Comparison of ENCODE assay signal across 8 cellular contexts in the genomic region with DNA sequence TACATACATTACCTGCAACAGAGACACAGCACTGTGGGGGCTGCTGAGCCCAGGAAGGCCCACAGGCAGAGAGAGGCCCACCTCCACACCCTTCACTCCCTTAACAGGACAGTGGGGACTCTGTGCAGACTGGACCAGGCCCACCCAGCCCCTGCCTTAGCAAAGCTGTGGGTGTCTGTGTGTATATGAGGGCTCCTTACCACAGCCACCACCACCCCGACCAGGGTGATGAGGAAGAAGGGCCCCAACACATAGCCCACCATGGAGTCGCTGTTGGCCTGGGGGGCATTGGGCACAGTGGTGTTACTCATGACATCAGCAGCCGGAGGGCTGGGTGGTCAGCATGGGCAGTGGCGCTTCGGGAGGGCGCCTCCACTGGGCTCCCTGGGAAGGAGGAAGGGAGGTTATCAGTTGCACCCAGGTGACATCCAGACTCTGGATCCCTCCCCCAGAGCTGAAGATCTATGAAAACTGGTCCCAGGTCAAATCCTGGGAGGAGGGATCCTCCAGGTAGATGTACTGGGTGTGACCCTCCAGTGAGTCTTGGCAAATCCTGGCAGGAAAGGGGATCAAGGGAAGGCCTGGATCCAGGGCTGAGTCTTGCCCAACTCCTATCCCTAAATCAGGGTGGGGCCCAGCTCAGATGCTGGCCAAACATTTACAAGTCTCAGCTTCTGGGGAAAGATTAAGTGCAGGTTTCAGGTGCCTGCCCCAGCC. TPM values are rescaled to one million over a fixed set of nuclear protein-coding genes. Genes with fewer than 3 reads are reported as not detected.
DNase-seq lines count a peak whose midpoint lies in the region.

No MANE protein-coding gene starts in this region.

- H3K9me3 Mint-ChIP-seq in activated CD4-positive, alpha-beta T cell treated with anti-CD3 and anti-CD28 coated beads, Interleukin-2, amount 10 ng/mL, durations not matched to agents 7 days and 5 days: no peaks in the 10 kb centered on the region
- no peaks in the 10 kb centered on the region for H3K9me3 Mint-ChIP-seq in activated CD4-positive, alpha-beta memory T cell treated with anti-CD3 and anti-CD28 coated beads for 36 hours

- H3K36me3 ChIP-seq in iPS-15b (ENCODE audit: control insufficient read depth, insufficient read depth, low read length): peaks cover 24% of the 10 kb centered on the region

- peak overlapping the region; percentile 83 for H3K4me3 ChIP-seq in iPS-15b (ENCODE audit: low read depth, low read length)

- peaks cover 3% of the 10 kb centered on the region for H3K27me3 Mint-ChIP-seq in activated CD4-positive, alpha-beta T cell treated with anti-CD3 and anti-CD28 coated beads, Interleukin-2, amount 10 ng/mL, durations not matched to agents 7 days and 5 days
- H3K27me3 Mint-ChIP-seq in activated CD4-positive, alpha-beta memory T cell treated with anti-CD3 and anti-CD28 coated beads for 36 hours: no peaks in the 10 kb centered on the region

- H3K27ac ChIP-seq in substantia nigra (ENCODE audit: low read depth, low read length, poor library complexity, severe bottlenecking): peak overlapping the region; percentile 97

- peaks cover 6% of the 10 kb centered on the region for H3K4me1 ChIP-seq in iPS-15b (ENCODE audit: control insufficient read depth, insufficient read depth, low read length)

- peak overlapping the region; percentile 96 for H3K4me3 Mint-ChIP-seq in activated CD4-positive, alpha-beta T cell treated with anti-CD3 and anti-CD28 coated beads, Interleukin-2, amount 10 ng/mL, durations not matched to agents 7 days and 5 days
- peak overlapping the region; percentile 92 for H3K4me3 Mint-ChIP-seq in activated CD4-positive, alpha-beta memory T cell treated with anti-CD3 and anti-CD28 coated beads for 36 hours

- no peak for DNase-seq in activated CD4-positive, alpha-beta T cell treated with anti-CD3 and anti-CD28 coated beads, Interleukin-2, amount 10 ng/mL, durations not matched to agents 7 days and 5 days
- DNase-seq in activated CD4-positive, alpha-beta T cell treated with anti-CD3 and anti-CD28 coated beads, Interleukin-2, amount 50 U/mL, for 1 hour: no peak
- DNase-seq in activated CD4-positive, alpha-beta memory T cell treated with anti-CD3 and anti-CD28 coated beads for 36 hours: no peak
- DNase-seq in substantia nigra (lab: John Stamatoyannopoulos, UW): no peak
- DNase-seq in NCI-H446 (lab: John Stamatoyannopoulos, UW): no peak
- DNase-seq in SK-N-DZ (ENCODE audit: low spot score): no peak
- no peak for DNase-seq in NCI-H1436 treated with DMSO at 0.1 percent for 48 hours (lab: John Stamatoyannopoulos, UW)

- intact Hi-C loops in activated CD4-positive, alpha-beta memory T cell treated with anti-CD3 and anti-CD28 coated beads for 36 hours (cut with micrococcal nuclease): loop anchor here (2.0 to 5.0 kb wide), 2 partner anchors 23 to 65 kb away; no protein-coding TSS in a partner anchor

- peaks cover 59% of the 10 kb centered on the region for H3K4me1 Mint-ChIP-seq in activated CD4-positive, alpha-beta T cell treated with anti-CD3 and anti-CD28 coated beads, Interleukin-2, amount 10 ng/mL, durations not matched to agents 7 days and 5 days
- peaks cover 63% of the 10 kb centered on the region for H3K4me1 Mint-ChIP-seq in activated CD4-positive, alpha-beta memory T cell treated with anti-CD3 and anti-CD28 coated beads for 36 hours (ENCODE audit: low read depth)

- CTCF ChIA-PET in activated CD4-positive, alpha-beta T cell treated with anti-CD3 and anti-CD28 coated beads, Interleukin-2, amount 10 ng/mL, durations not matched to agents 7 days and 5 days (lab: Charles Lee): interaction anchor here (0.9 to 4.9 kb wide), 5 partner anchors 11 to 167 kb away, joined by 3 to 40 read pairs (median 4); partner anchors contain the start of gene HMGA1
- CTCF ChIA-PET in activated CD4-positive, alpha-beta memory T cell treated with anti-CD3 and anti-CD28 coated beads for 36 hours (lab: Charles Lee): interaction anchor here (0.8 to 4.6 kb wide), 7 partner anchors 11 to 168 kb away, joined by 3 to 40 read pairs (median 13); partner anchors contain the start of genes HMGA1 and NUDT3

- no peak overlapping the region for H3K9ac ChIP-seq in iPS-15b (ENCODE audit: low read depth, low read length)

- H3K9me3 ChIP-seq in iPS-15b (ENCODE audit: control insufficient read depth, insufficient read depth, low read length): no peaks in the 10 kb centered on the region

- peak overlapping the region; percentile 97 for H3K27ac Mint-ChIP-seq in activated CD4-positive, alpha-beta T cell treated with anti-CD3 and anti-CD28 coated beads, Interleukin-2, amount 10 ng/mL, durations not matched to agents 7 days and 5 days
- H3K27ac Mint-ChIP-seq in activated CD4-positive, alpha-beta memory T cell treated with anti-CD3 and anti-CD28 coated beads for 36 hours: peak overlapping the region; percentile 86

- POLR2A ChIA-PET in activated CD4-positive, alpha-beta T cell treated with anti-CD3 and anti-CD28 coated beads, Interleukin-2, amount 10 ng/mL, durations not matched to agents 7 days and 5 days (lab: Charles Lee): interaction anchor here (1.4 kb wide), 1 partner anchor 167 kb away, joined by 4 read pairs; no protein-coding TSS in a partner anchor
- POLR2A ChIA-PET in activated CD4-positive, alpha-beta memory T cell treated with anti-CD3 and anti-CD28 coated beads for 36 hours (lab: Charles Lee): interaction anchor here (1.0 to 3.1 kb wide), 7 partner anchors 11 to 178 kb away, joined by 3 to 19 read pairs (median 5); partner anchors contain the start of genes HMGA1 and RPS10

- H3K36me3 Mint-ChIP-seq in activated CD4-positive, alpha-beta T cell treated with anti-CD3 and anti-CD28 coated beads, Interleukin-2, amount 10 ng/mL, durations not matched to agents 7 days and 5 days (ENCODE audit: low read depth): peaks cover 29% of the 10 kb centered on the region
- H3K36me3 Mint-ChIP-seq in activated CD4-positive, alpha-beta memory T cell treated with anti-CD3 and anti-CD28 coated beads for 36 hours: peaks cover 29% of the 10 kb centered on the region

- H3K27me3 ChIP-seq in iPS-15b (ENCODE audit: control insufficient read depth, insufficient read depth, low read length): no peaks in the 10 kb centered on the region

RNA-seq across cellular contexts. Expression of gene SMIM29, which starts 1.2 kb away (rescaled TPM):
- 10 to 100 TPM; 22.4 to 23.1 TPM for total RNA-seq in activated CD4-positive, alpha-beta T cell treated with anti-CD3 and anti-CD28 coated beads, Interleukin-2, amount 10 ng/mL, durations not matched to agents 7 days and 5 days
- 10 to 100 TPM; 22.4 to 25.2 TPM for total RNA-seq in activated CD4-positive, alpha-beta memory T cell treated with anti-CD3 and anti-CD28 coated beads for 36 hours
- polyA plus RNA-seq in SK-N-DZ (2014; cell fraction: cytosol; rRNA removed): 33.7 and 40.1 TPM in 2 replicates
- 24.7 and 25.4 TPM in 2 replicates for polyA plus RNA-seq in SK-N-DZ (2014; cell fraction: nucleus; rRNA removed)

RNA-seq across cellular contexts. Expression of gene HMGA1, which starts 11.0 kb away (rescaled TPM):
- total RNA-seq in activated CD4-positive, alpha-beta T cell treated with anti-CD3 and anti-CD28 coated beads, Interleukin-2, amount 10 ng/mL, durations not matched to agents 7 days and 5 days: 100 to 1,000 TPM; 291 to 318 TPM
- total RNA-seq in activated CD4-positive, alpha-beta memory T cell treated with anti-CD3 and anti-CD28 coated beads for 36 hours: 100 to 1,000 TPM; 422 to 429 TPM
- polyA plus RNA-seq in SK-N-DZ (2014; cell fraction: cytosol; rRNA removed): 218 and 250 TPM in 2 replicates
- polyA plus RNA-seq in SK-N-DZ (2014; cell fraction: nucleus; rRNA removed): 96.7 and 121 TPM in 2 replicates
